Comparison of ENCODE assay signal across 26 cellular contexts in genomic region chr1:45134468-45134873, GRCh38.
DNase-seq lines count a peak whose midpoint lies in the region; ATAC-seq, FAIRE-seq and TF ChIP-seq lines count a peak whose summit lies in the region.
"Had no signal": no experiment of that assay in that cellular context is flagged by ENCODE, and none has a peak within 500 bp of the region (broad histone marks: within the 10 kb centered on the region; RNA-seq: fewer than 3 reads in every experiment).

No MANE protein-coding gene starts in this region.

- ATAC-seq in activated CD8-positive, alpha-beta memory T cell treated with anti-CD3 and anti-CD28 coated beads, Interleukin-2, amount 10 ng/mL, durations not matched to agents 7 days and 5 days = no peak
- ATAC-seq: activated naive CD4-positive, alpha-beta T cell treated with anti-CD3 and anti-CD28 coated beads, Interleukin-2, amount 50 U/mL, for 72 hours; left lung; PC-3 had no signal

- H4K8ac ChIP-seq in mesenchymal stem cell (ENCODE audit: low read length) = no peak overlapping the region

- H2AFZ ChIP-seq in hepatocyte (no peak overlapping the region), mesenchymal stem cell (ENCODE audit: low read depth, low read length) (no peak overlapping the region)
- H2AFZ ChIP-seq: neural progenitor cell had no signal

- no peaks in the 10 kb centered on the region for H3K79me1 ChIP-seq in mesenchymal stem cell (replicated peaks; ENCODE audit: low read length, poor library complexity, severe bottlenecking)

- no peaks in the 10 kb centered on the region for H3K9me3 Mint-ChIP-seq in activated CD8-positive, alpha-beta memory T cell treated with anti-CD3 and anti-CD28 coated beads, Interleukin-2, amount 10 ng/mL, durations not matched to agents 7 days and 5 days (ENCODE audit: low read depth)
- H3K9me3 Mint-ChIP-seq: activated naive CD4-positive, alpha-beta T cell treated with anti-CD3 and anti-CD28 coated beads, Interleukin-2, amount 50 U/mL, for 72 hours; activated T-helper 2 cell treated with anti-CD3 and anti-CD28 coated beads, Interferon-gamma antibody, Interleukin-2, Interleukin-4, amounts not matched to agents 10 μg/mL and 5 μg/mL and 100 μg/mL, durations not matched to agents 14 hours and 24 hours and 36 hours; neural progenitor cell had no signal

- H4K20me1 ChIP-seq in hepatocyte (ENCODE audit: insufficient read depth, poor library complexity, severe bottlenecking) = no peaks in the 10 kb centered on the region

- no peaks in the 10 kb centered on the region for H3K36me3 Mint-ChIP-seq in activated CD8-positive, alpha-beta memory T cell treated with anti-CD3 and anti-CD28 coated beads, Interleukin-2, amount 10 ng/mL, durations not matched to agents 7 days and 5 days
- H3K36me3 Mint-ChIP-seq: activated naive CD4-positive, alpha-beta T cell treated with anti-CD3 and anti-CD28 coated beads, Interleukin-2, amount 50 U/mL, for 72 hours; neural progenitor cell had no signal

- no peaks in the 10 kb centered on the region for H3K27me3 Mint-ChIP-seq in activated CD8-positive, alpha-beta memory T cell treated with anti-CD3 and anti-CD28 coated beads, Interleukin-2, amount 10 ng/mL, durations not matched to agents 7 days and 5 days

- no peak overlapping the region for H2BK15ac ChIP-seq in mesenchymal stem cell (ENCODE audit: low read depth, poor library complexity, severe bottlenecking)

- no peaks in the 10 kb centered on the region for H3K9me2 ChIP-seq in hepatocyte (replicated peaks; ENCODE audit: insufficient read depth)

- H3K4me3 ChIP-seq in hepatocyte (no peak overlapping the region), mesenchymal stem cell (ENCODE audit: insufficient read depth in 1 of 2, low read depth in 1 of 2, low read length in 2 of 2) (no peak overlapping the region)
- H3K4me3 ChIP-seq: left lung, MG63, neural progenitor cell had no signal

- no peak overlapping the region for H2AK5ac ChIP-seq in mesenchymal stem cell (ENCODE audit: low read length, severe bottlenecking)

- H3K4me3 Mint-ChIP-seq in activated CD8-positive, alpha-beta memory T cell treated with anti-CD3 and anti-CD28 coated beads, Interleukin-2, amount 10 ng/mL, durations not matched to agents 7 days and 5 days = no peak overlapping the region
- H3K4me3 Mint-ChIP-seq: B cell, neural progenitor cell had no signal

- no peak overlapping the region for H4K91ac ChIP-seq in mesenchymal stem cell (ENCODE audit: low read length)

- H3K9me3 ChIP-seq in hepatocyte (ENCODE audit: low read depth) (no peaks in the 10 kb centered on the region), mesenchymal stem cell (ENCODE audit: control insufficient read depth, low read length) (no peaks in the 10 kb centered on the region)
- H3K9me3 ChIP-seq: left lung, MG63 had no signal

- no peak overlapping the region for H3K23ac ChIP-seq in mesenchymal stem cell (ENCODE audit: low read length in 2 of 2)

- DNase-seq in SW480 (ENCODE audit: low spot score) (peak; percentile 59), hepatocyte (ENCODE audit: low spot score) (peak; percentile 50), mesenchymal stem cell (no peak), middle frontal gyrus (ENCODE audit: extremely low spot score, low spot score) (no peak), NCI-H2081 treated with DMSO at 0.1 percent for 48 hours (lab: John Stamatoyannopoulos, UW) (no peak), GM12891 (ENCODE audit: insufficient read length, low spot score) (no peak)
- no peak for DNase-seq in activated CD8-positive, alpha-beta memory T cell treated with anti-CD3 and anti-CD28 coated beads, Interleukin-2, amount 10 ng/mL, durations not matched to agents 7 days and 5 days
- DNase-seq: 8988T; activated CD4-positive, alpha-beta T cell treated with anti-CD3 and anti-CD28 coated beads, Interleukin-2, amount 50 U/mL, for 48 hours; activated CD4-positive, CD25-positive, alpha-beta regulatory T cell; aorta; DND-41; HCEC 1CT; left lung; MG63; NCI-H1436 treated with DMSO at 0.1 percent for 48 hours; PC-3; SHP77; stimulated activated CD4-positive, alpha-beta T cell treated with anti-CD3 and anti-CD28 coated beads, Interleukin-2, amount 100 ng/mL, for 24 hours; substantia nigra; T1000 had no signal

- no peak overlapping the region for H3K4ac ChIP-seq in mesenchymal stem cell (ENCODE audit: low read depth in 1 of 2, low read length in 2 of 2)

- H3K9ac ChIP-seq in mesenchymal stem cell (ENCODE audit: low read length) = no peak overlapping the region
- H3K9ac ChIP-seq: neural progenitor cell had no signal

- H3K4me1 ChIP-seq in hepatocyte (ENCODE audit: insufficient read depth) (peaks cover 4% of the 10 kb centered on the region), mesenchymal stem cell (ENCODE audit: control insufficient read depth, insufficient read depth, low read depth, low read length) (no peaks in the 10 kb centered on the region)
- H3K4me1 ChIP-seq: left lung, neural progenitor cell had no signal

- H3K27ac ChIP-seq in 22Rv1 (peak overlapping the region; percentile 51; the same call in 1 of the 2 replicates), hepatocyte (peak overlapping the region; percentile 50), mesenchymal stem cell (ENCODE audit: low read length, poor library complexity, severe bottlenecking) (peak overlapping the region; percentile 13)
- H3K27ac ChIP-seq: left lung, neural progenitor cell had no signal

- CTCF ChIA-PET in activated CD8-positive, alpha-beta memory T cell treated with anti-CD3 and anti-CD28 coated beads, Interleukin-2, amount 10 ng/mL, durations not matched to agents 7 days and 5 days (lab: Charles Lee) = no interaction called here

- H3K14ac ChIP-seq in mesenchymal stem cell (ENCODE audit: low read length in 2 of 2) = no peak overlapping the region

- no peak overlapping the region for H3K18ac ChIP-seq in mesenchymal stem cell (ENCODE audit: low read depth in 1 of 2, low read length in 2 of 2)

- no peak overlapping the region for H3K27ac Mint-ChIP-seq in activated CD8-positive, alpha-beta memory T cell treated with anti-CD3 and anti-CD28 coated beads, Interleukin-2, amount 10 ng/mL, durations not matched to agents 7 days and 5 days
- H3K27ac Mint-ChIP-seq: activated naive CD4-positive, alpha-beta T cell treated with anti-CD3 and anti-CD28 coated beads, Interleukin-2, amount 50 U/mL, for 72 hours; activated T-helper 2 cell treated with anti-CD3 and anti-CD28 coated beads, Interferon-gamma antibody, Interleukin-2, Interleukin-4, amounts not matched to agents 10 μg/mL and 5 μg/mL and 100 μg/mL, durations not matched to agents 14 hours and 24 hours and 36 hours; B cell; neural progenitor cell had no signal

- no peak overlapping the region for H2BK12ac ChIP-seq in mesenchymal stem cell (ENCODE audit: low read length in 2 of 2)

- no peak overlapping the region for H2BK120ac ChIP-seq in mesenchymal stem cell (ENCODE audit: low read depth, low read length)

- FAIRE-seq in GM12891 (lab: Jason Lieb, UNC) = no peak

- H3K36me3 ChIP-seq in hepatocyte (replicated peaks; ENCODE audit: insufficient read depth, low read depth) = no peaks in the 10 kb centered on the region
- H3K36me3 ChIP-seq in mesenchymal stem cell (ENCODE audit: control insufficient read depth in 1 of 2, insufficient read depth in 2 of 2, low read depth in 1 of 2, low read length in 2 of 2) = no peaks in the 10 kb centered on the region
- H3K36me3 ChIP-seq: left lung, MG63, neural progenitor cell had no signal

- no peaks in the 10 kb centered on the region for H3K79me2 ChIP-seq in hepatocyte

- H3K4me2 ChIP-seq in hepatocyte (peak overlapping the region; percentile 32), mesenchymal stem cell (ENCODE audit: low read length, poor library complexity, severe bottlenecking) (no peak overlapping the region)
- H3K4me2 ChIP-seq: neural progenitor cell had no signal

- 72% methylated on average over 2 of the region's 2 CpGs for WGBS in hepatocyte (ENCODE audit: low lambda C conversion rate, missing lambda C conversion rate)
- no CpG with 5 or more reads among the region's 2 CpGs for WGBS in mesenchymal stem cell

- H2BK5ac ChIP-seq in mesenchymal stem cell (ENCODE audit: low read depth, low read length, poor library complexity, severe bottlenecking) = no peak overlapping the region

- TF ChIP-seq POLR2A in GM12891 (IDR thresholded peaks at IDR 0.05; ENCODE audit: low read depth, low read length) = no peak

- no peaks in the 10 kb centered on the region for H3K4me1 Mint-ChIP-seq in activated CD8-positive, alpha-beta memory T cell treated with anti-CD3 and anti-CD28 coated beads, Interleukin-2, amount 10 ng/mL, durations not matched to agents 7 days and 5 days
- H3K4me1 Mint-ChIP-seq: B cell, neural progenitor cell had no signal

- TF ChIP-seq CTCF in 22Rv1 (IDR thresholded peaks at IDR 0.05) (no peak), hepatocyte (IDR thresholded peaks at IDR 0.05; ENCODE audit: poor library complexity) (no peak)

- H3K27me3 ChIP-seq in hepatocyte = no peaks in the 10 kb centered on the region
- H3K27me3 ChIP-seq in mesenchymal stem cell (ENCODE audit: control insufficient read depth in 1 of 2, insufficient read depth in 1 of 2, low read length in 2 of 2) = no peaks in the 10 kb centered on the region
- H3K27me3 ChIP-seq: left lung, MG63, neural progenitor cell had no signal

TF ChIP-seq in GM12891, 5 proteins besides CTCF, POLR2A, EP300 and RAD21:
- TF ChIP-seq PAX5 (IDR thresholded peaks at IDR 0.05; ENCODE audit: insufficient read depth, low read length, severe bottlenecking) (no peak), TAF1 (IDR thresholded peaks at IDR 0.05; ENCODE audit: low read depth, low read length) (no peak), POLR2AphosphoS5 (IDR thresholded peaks at IDR 0.05; ENCODE audit: low read depth, low read length) (no peak), POU2F2 (IDR thresholded peaks at IDR 0.05; ENCODE audit: low read depth, low read length) (no peak), SPI1 (IDR thresholded peaks at IDR 0.05; ENCODE audit: low read depth, low read length) (no peak)

Comparison
In these comparisons a context has a peak if more than half of its experiments do, and no peak if none do; other contexts are left out.
1. DNase-seq: peak in SW480 (single experiment) and hepatocyte (single experiment); none in mesenchymal stem cell (single experiment), middle frontal gyrus (single experiment), NCI-H2081 treated with DMSO at 0.1 percent for 48 hours (single experiment), activated CD8-positive, alpha-beta memory T cell treated with anti-CD3 and anti-CD28 coated beads, Interleukin-2, amount 10 ng/mL, durations not matched to agents 7 days and 5 days (single experiment) and GM12891 (single experiment).
2. Peak in every context shown above with its lines, with median percentiles within 50 percentile points of each other: H3K27ac ChIP-seq.